In the genomic region with DNA sequence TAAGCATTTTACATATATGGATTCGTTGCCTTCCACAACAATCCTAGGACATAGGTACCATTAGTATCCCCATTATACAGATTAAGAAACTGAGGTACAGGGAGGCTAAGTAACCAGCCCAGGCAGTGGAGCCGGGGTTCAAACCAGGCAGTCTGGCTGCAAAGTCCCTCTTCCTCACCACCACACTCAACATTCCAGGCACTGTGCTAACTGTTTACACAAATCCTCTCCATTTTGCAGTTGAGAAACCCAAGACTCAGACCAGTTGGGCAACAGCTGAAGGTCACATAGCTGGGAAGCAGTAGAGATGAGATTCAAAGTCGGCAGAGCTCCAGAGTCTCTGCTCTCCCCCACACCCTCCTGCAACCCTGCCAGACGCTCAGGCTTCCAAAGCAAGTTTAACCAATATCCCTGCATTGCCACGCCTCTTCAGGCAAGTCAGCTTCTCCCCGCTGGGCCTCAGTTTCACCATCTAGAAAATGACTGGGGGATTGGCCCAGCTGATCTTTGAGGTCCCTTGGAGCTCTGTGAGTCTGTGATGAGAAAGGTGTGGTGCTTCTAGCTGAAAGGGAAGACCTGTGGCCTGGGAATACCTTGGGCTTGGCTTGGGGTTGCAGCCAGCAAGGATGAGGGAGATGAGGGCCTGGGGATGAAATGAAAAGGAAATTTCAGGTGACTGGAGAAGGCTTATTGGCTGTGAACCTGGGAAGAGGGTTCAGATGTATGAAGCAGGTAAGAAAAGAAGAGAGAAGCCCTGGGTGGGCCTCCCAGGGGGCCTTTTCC, we compare ENCODE assay signal across 9 cellular contexts. TPM values are rescaled to one million over a fixed set of nuclear protein-coding genes. Genes with fewer than 3 reads are reported as not detected.
DNase-seq lines count a peak whose midpoint lies in the region; ATAC-seq and TF ChIP-seq lines count a peak whose summit lies in the region.
"Had no signal": no experiment of that assay in that cellular context is flagged by ENCODE, and none has a peak within 500 bp of the region (broad histone marks: within the 10 kb centered on the region; RNA-seq: fewer than 3 reads in every experiment).

No MANE protein-coding gene starts in this region.

- DNase-seq in H7 (peak; percentile 18), heart left ventricle (peak in 4 of 5 donors; percentile 66 to 86 (median 76)), Ammon's horn (ENCODE audit: low spot score) (no peak), HK-2 (ENCODE audit: unreplicated experiment) (no peak), CD1c-positive myeloid dendritic cell (ENCODE audit: extremely low spot score) (no peak)
- peak; percentile 77 for DNase-seq in activated CD8-positive, alpha-beta memory T cell treated with anti-CD3 and anti-CD28 coated beads for 24 hours
- peak; percentile 43 for DNase-seq in stimulated activated CD8-positive, alpha-beta memory T cell treated with anti-CD3 and anti-CD28 coated beads, Interleukin-4, amount 100 ng/mL, for 48 hours

- H3K4me1 ChIP-seq in heart left ventricle = peaks cover 13 to 87% (median 63%) of the 10 kb centered on the region in 12 donors

- no peak for TF ChIP-seq CTCF in heart left ventricle (IDR thresholded peaks at IDR 0.05)

- intact Hi-C loops in heart left ventricle (cut with DNase I) = no loop called here

- H3K27me3 ChIP-seq in H7 (ENCODE audit: control insufficient read depth, insufficient read depth, low read length) (no peaks in the 10 kb centered on the region; the same call in 1 of the 2 replicates), heart left ventricle (no peaks in the 10 kb centered on the region)

- H3K36me3 ChIP-seq in H7 (replicated peaks; ENCODE audit: control insufficient read depth, insufficient read depth, low read length) (no peaks in the 10 kb centered on the region), heart left ventricle (no peaks in the 10 kb centered on the region)

- H3K9me3 ChIP-seq in heart left ventricle = no peaks in the 10 kb centered on the region

- WGBS in heart left ventricle, 4 donors = 70 to 91% (median 81%) methylated on average over 6 of the region's 6 CpGs

- ATAC-seq in heart left ventricle (peak; percentile 19 to 70 (median 44)), HG02763 (IDR thresholded peaks at IDR 0.05; ENCODE audit: unreplicated experiment) (no peak)

- no peak for TF ChIP-seq POLR2A in heart left ventricle (IDR thresholded peaks at IDR 0.05)

- H3K4me3 ChIP-seq in H7 (ENCODE audit: insufficient read depth, low read depth, low read length) (no peak overlapping the region), heart left ventricle (no peak overlapping the region)

- peak overlapping the region; percentile 22 to 95 (median 86) for H3K27ac ChIP-seq in heart left ventricle
- H3K27ac ChIP-seq: KMS-11 had no signal

RNA-seq across cellular contexts. Expression of a gene that starts 14.0 kb away (rescaled TPM):
- total RNA-seq in H7 (2014; rRNA removed; shearing (Covaris generic)) = 1.1 TPM in 1 of 2 replicates, not detected in the other
- 1 to 10 TPM in 1 of 9 donors, under 1 TPM in 5, not detected in 3; 0.09 to 2.2 (median 0.23) TPM for total RNA-seq in heart left ventricle
- polyA plus RNA-seq in heart left ventricle = under 1 TPM; 0.15 to 0.35 TPM

RNA-seq across cellular contexts. Expression of a gene that starts 49.9 kb away (rescaled TPM):
- 0.14 and 0.18 TPM in 2 replicates for total RNA-seq in H7 (2014; rRNA removed; shearing (Covaris generic))
- total RNA-seq in heart left ventricle = under 1 TPM in 2 of 9 donors, not detected in 7; 0.16 to 0.91 TPM
- not detected for polyA plus RNA-seq in heart left ventricle

Comparison
In these comparisons a context has a peak if more than half of its experiments do, and no peak if none do; other contexts are left out.
1. DNase-seq: peak in H7 (single experiment), activated CD8-positive, alpha-beta memory T cell treated with anti-CD3 and anti-CD28 coated beads for 24 hours (single experiment), heart left ventricle (4 of 5) and stimulated activated CD8-positive, alpha-beta memory T cell treated with anti-CD3 and anti-CD28 coated beads, Interleukin-4, amount 100 ng/mL, for 48 hours (single experiment); none in Ammon's horn (single experiment), HK-2 (single experiment) and CD1c-positive myeloid dendritic cell (single experiment).